Comparison of ENCODE assay signal across 9 cellular contexts in genomic region chr9:17578911-17579793, GRCh38. TPM values are rescaled to one million over a fixed set of nuclear protein-coding genes. Genes with fewer than 3 reads are reported as not detected.
DNase-seq lines count a peak whose midpoint lies in the region; ATAC-seq, FAIRE-seq and TF ChIP-seq lines count a peak whose summit lies in the region.
"Had no signal": no experiment of that assay in that cellular context is flagged by ENCODE, and none has a peak within 500 bp of the region (broad histone marks: within the 10 kb centered on the region; RNA-seq: fewer than 3 reads in every experiment).

TSS of gene SH3GL2 (plus strand) at chr9:17579066.

- H3K9me3 ChIP-seq in AG04450 (ENCODE audit: control insufficient read depth, insufficient read depth, low read length) (no peaks in the 10 kb centered on the region; the same call in 1 of the 2 replicates), MM.1S (replicated peaks; ENCODE audit: insufficient read depth, low read length) (no peaks in the 10 kb centered on the region)

- CTCF ChIA-PET in AG04450 (lab: Charles Lee) (no interaction called here), WTC11 (lab: Charles Lee) (no interaction called here)

- H3F3A ChIP-seq in MM.1S (ENCODE audit: insufficient read depth, low read length), result no peaks in the 10 kb centered on the region

- H2AFZ ChIP-seq in MM.1S (ENCODE audit: low read length), result peak within 1 kb of the TSS; percentile 63

- FAIRE-seq in frontal cortex (lab: Jason Lieb, UNC), result no peak
- FAIRE-seq: GM18507 had no signal

- no peaks in the 10 kb centered on the region for H4K20me1 ChIP-seq in MM.1S (ENCODE audit: insufficient read depth, low read length)

- peak within 1 kb of the TSS; percentile 35; the same call in 1 of the 2 replicates for H3K9ac ChIP-seq in MM.1S (ENCODE audit: low read length)

- H3K4me3 ChIP-seq in AG04450 (ENCODE audit: low read depth, low read length) (peak within 1 kb of the TSS; percentile 46), MM.1S (ENCODE audit: low read length) (peak within 1 kb of the TSS; percentile 53)

- peak within 1 kb of the TSS; percentile 70 for H3K4me2 ChIP-seq in MM.1S (ENCODE audit: low read depth, low read length)

- H3K27me3 ChIP-seq in AG04450 (ENCODE audit: control insufficient read depth, insufficient read depth, low read length), result peaks cover 37% of the 10 kb centered on the region
- H3K27me3 ChIP-seq in MM.1S (replicated peaks; ENCODE audit: insufficient read depth, low read length), result no peaks in the 10 kb centered on the region

- H3K9me2 ChIP-seq in MM.1S (replicated peaks; ENCODE audit: insufficient read depth, low read length), result no peaks in the 10 kb centered on the region

- no peaks in the 10 kb centered on the region for H3K4me1 ChIP-seq in MM.1S (ENCODE audit: low read length)

- no peaks in the 10 kb centered on the region for H3K36me3 ChIP-seq in MM.1S (replicated peaks; ENCODE audit: insufficient read depth, low read length)

- H3K4me1 Mint-ChIP-seq in WTC11, result peaks cover 6% of the 10 kb centered on the region

- TF ChIP-seq CTCF in AG04450 (IDR thresholded peaks at IDR 0.05; ENCODE audit: low read depth, low read length), result no peak
- no peak for TF ChIP-seq CTCF in MM.1S (IDR thresholded peaks at IDR 0.05; ENCODE audit: low read length)
- no peak for TF ChIP-seq CTCF in WTC11 (IDR thresholded peaks at IDR 0.05)

- H3K9me3 Mint-ChIP-seq in WTC11, result peaks cover 6% of the 10 kb centered on the region

- no peaks in the 10 kb centered on the region for H3K79me2 ChIP-seq in MM.1S (ENCODE audit: low read length)

- peaks cover 4% of the 10 kb centered on the region; the same call in 1 of the 2 replicates for H3K36me3 Mint-ChIP-seq in WTC11

- H3K27me3 Mint-ChIP-seq in WTC11 (ENCODE audit: low read depth), result peaks cover 52% of the 10 kb centered on the region

- H3K27ac Mint-ChIP-seq in WTC11, result no peak within 1 kb of the TSS

- no peak for DNase-seq in AG04450 (ENCODE audit: low read depth, low spot score)
- peak; percentile 74 for DNase-seq in MM.1S
- peak; percentile 89 for DNase-seq in WTC11 (ENCODE audit: low spot score)
- peak; percentile 56 to 59 for DNase-seq in frontal cortex (ENCODE audit: low spot score in 2 of 2)
- peak; percentile 45 for DNase-seq in occipital lobe (lab: John Stamatoyannopoulos, UW)
- no peak for DNase-seq in SHP77 (lab: John Stamatoyannopoulos, UW)
- DNase-seq in HT-29 (ENCODE audit: low spot score), result no peak

- peak; percentile 71 for ATAC-seq in GM18907 (IDR thresholded peaks at IDR 0.05; ENCODE audit: unreplicated experiment)
- peak; percentile 91 for ATAC-seq in WTC11

- peak within 1 kb of the TSS; percentile 81 for H3K4me3 Mint-ChIP-seq in WTC11

- POLR2A ChIA-PET in AG04450 (lab: Yijun Ruan, JAX), result no interaction called here
- POLR2A ChIA-PET in WTC11 (lab: Charles Lee), result interaction anchor here (0.7 kb wide), 1 partner anchor 497 kb away, joined by 3 read pairs; no protein-coding TSS in a partner anchor

- H3K27ac ChIP-seq in AG04450 (ENCODE audit: low read depth, low read length) (no peak within 1 kb of the TSS), MM.1S (ENCODE audit: low read length) (no peak within 1 kb of the TSS)

TF ChIP-seq in WTC11, 78 proteins besides CTCF, POLR2A, EP300 and RAD21 (continues in another document):
- TF ChIP-seq, protein P1, sequence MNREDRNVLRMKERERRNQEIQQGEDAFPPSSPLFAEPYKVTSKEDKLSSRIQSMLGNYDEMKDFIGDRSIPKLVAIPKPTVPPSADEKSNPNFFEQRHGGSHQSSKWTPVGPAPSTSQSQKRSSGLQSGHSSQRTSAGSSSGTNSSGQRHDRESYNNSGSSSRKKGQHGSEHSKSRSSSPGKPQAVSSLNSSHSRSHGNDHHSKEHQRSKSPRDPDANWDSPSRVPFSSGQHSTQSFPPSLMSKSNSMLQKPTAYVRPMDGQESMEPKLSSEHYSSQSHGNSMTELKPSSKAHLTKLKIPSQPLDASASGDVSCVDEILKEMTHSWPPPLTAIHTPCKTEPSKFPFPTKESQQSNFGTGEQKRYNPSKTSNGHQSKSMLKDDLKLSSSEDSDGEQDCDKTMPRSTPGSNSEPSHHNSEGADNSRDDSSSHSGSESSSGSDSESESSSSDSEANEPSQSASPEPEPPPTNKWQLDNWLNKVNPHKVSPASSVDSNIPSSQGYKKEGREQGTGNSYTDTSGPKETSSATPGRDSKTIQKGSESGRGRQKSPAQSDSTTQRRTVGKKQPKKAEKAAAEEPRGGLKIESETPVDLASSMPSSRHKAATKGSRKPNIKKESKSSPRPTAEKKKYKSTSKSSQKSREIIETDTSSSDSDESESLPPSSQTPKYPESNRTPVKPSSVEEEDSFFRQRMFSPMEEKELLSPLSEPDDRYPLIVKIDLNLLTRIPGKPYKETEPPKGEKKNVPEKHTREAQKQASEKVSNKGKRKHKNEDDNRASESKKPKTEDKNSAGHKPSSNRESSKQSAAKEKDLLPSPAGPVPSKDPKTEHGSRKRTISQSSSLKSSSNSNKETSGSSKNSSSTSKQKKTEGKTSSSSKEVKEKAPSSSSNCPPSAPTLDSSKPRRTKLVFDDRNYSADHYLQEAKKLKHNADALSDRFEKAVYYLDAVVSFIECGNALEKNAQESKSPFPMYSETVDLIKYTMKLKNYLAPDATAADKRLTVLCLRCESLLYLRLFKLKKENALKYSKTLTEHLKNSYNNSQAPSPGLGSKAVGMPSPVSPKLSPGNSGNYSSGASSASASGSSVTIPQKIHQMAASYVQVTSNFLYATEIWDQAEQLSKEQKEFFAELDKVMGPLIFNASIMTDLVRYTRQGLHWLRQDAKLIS (CRISPR knock-in tag; IDR thresholded peaks at IDR 0.05; ENCODE audit: borderline replicate concordance), result peak; percentile 92; the same call in 1 of the 2 replicates
- TF ChIP-seq SMAD3 (CRISPR knock-in tag; IDR thresholded peaks at IDR 0.05; ENCODE audit: borderline replicate concordance) (0 out of 2 replicates have a peak, but pooled peaks have one; percentile 54), JAZF1 (CRISPR knock-in tag; IDR thresholded peaks at IDR 0.05) (no peak), ELF4 (CRISPR knock-in tag; IDR thresholded peaks at IDR 0.05; ENCODE audit: low read depth) (0 out of 2 replicates have a peak, but pooled peaks have one; percentile 73), KAT7 (CRISPR knock-in tag; IDR thresholded peaks at IDR 0.05; ENCODE audit: borderline replicate concordance) (peak; percentile 77; the same call in 1 of the 2 replicates), ETV6 (CRISPR knock-in tag; IDR thresholded peaks at IDR 0.05) (peak; percentile 86), IRF2 (CRISPR knock-in tag; IDR thresholded peaks at IDR 0.05; ENCODE audit: borderline replicate concordance, low read depth) (no peak), FOXK1 (CRISPR knock-in tag; IDR thresholded peaks at IDR 0.05) (peak; percentile 82; the same call in 1 of the 2 replicates), MLX (CRISPR knock-in tag; IDR thresholded peaks at IDR 0.05) (peak; percentile 4; the same call in 1 of the 2 replicates), MXD4 (CRISPR knock-in tag; IDR thresholded peaks at IDR 0.05; ENCODE audit: borderline replicate concordance) (no peak), ZNF219 (CRISPR knock-in tag; IDR thresholded peaks at IDR 0.05; ENCODE audit: borderline replicate concordance) (0 out of 2 replicates have a peak, but pooled peaks have one; percentile 41), ZBTB21 (CRISPR knock-in tag; IDR thresholded peaks at IDR 0.05; ENCODE audit: borderline replicate concordance) (peak; percentile 89; the same call in 1 of the 2 replicates), FOXP1 (CRISPR knock-in tag; IDR thresholded peaks at IDR 0.05; ENCODE audit: borderline replicate concordance) (peak; percentile 73), HMGA2 (CRISPR knock-in tag; IDR thresholded peaks at IDR 0.05) (no peak)
- TF ChIP-seq, protein P2, sequence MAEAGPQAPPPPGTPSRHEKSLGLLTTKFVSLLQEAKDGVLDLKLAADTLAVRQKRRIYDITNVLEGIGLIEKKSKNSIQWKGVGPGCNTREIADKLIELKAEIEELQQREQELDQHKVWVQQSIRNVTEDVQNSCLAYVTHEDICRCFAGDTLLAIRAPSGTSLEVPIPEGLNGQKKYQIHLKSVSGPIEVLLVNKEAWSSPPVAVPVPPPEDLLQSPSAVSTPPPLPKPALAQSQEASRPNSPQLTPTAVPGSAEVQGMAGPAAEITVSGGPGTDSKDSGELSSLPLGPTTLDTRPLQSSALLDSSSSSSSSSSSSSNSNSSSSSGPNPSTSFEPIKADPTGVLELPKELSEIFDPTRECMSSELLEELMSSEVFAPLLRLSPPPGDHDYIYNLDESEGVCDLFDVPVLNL (CRISPR knock-in tag; IDR thresholded peaks at IDR 0.05; ENCODE audit: borderline replicate concordance, low read depth), result peak; percentile 69; the same call in 1 of the 2 replicates
- TF ChIP-seq, protein P3, sequence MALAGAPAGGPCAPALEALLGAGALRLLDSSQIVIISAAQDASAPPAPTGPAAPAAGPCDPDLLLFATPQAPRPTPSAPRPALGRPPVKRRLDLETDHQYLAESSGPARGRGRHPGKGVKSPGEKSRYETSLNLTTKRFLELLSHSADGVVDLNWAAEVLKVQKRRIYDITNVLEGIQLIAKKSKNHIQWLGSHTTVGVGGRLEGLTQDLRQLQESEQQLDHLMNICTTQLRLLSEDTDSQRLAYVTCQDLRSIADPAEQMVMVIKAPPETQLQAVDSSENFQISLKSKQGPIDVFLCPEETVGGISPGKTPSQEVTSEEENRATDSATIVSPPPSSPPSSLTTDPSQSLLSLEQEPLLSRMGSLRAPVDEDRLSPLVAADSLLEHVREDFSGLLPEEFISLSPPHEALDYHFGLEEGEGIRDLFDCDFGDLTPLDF (CRISPR knock-in tag; IDR thresholded peaks at IDR 0.05), result 0 out of 2 replicates have a peak, but pooled peaks have one; percentile 69

RNA-seq across cellular contexts. Expression of gene SH3GL2, which starts in this region (rescaled TPM):
- polyA plus RNA-seq in AG04450 (2011; rRNA removed), result 0.04 and 0.05 TPM in 2 replicates
- polyA minus RNA-seq in AG04450 (2011; rRNA and poly(A)+ RNA removed), result 0.13 TPM in 1 of 2 replicates, not detected in the other
- 4.2 to 6.5 TPM (median 5.8 TPM) in 3 replicates for total RNA-seq in WTC11 (2021)
- total RNA-seq in frontal cortex, result 76.2 TPM
- 52.3 TPM for total RNA-seq in occipital lobe
- 0.15 and 0.37 TPM in 2 replicates for total RNA-seq in HT-29 (2014; rRNA removed; shearing (Covaris generic))

Comparison
In these comparisons a context has a peak if more than half of its experiments do, and no peak if none do; other contexts are left out.
1. DNase-seq: peak in MM.1S (single experiment), WTC11 (single experiment), frontal cortex (2 of 2) and occipital lobe (single experiment); none in AG04450 (single experiment), SHP77 (0 of 2) and HT-29 (single experiment).